ENCODE assay signal across 1 cellular context in genomic region chr11:88431675-88432341, GRCh38.
TF ChIP-seq lines count a peak whose summit lies in the region.

No MANE protein-coding gene starts in this region.

TF ChIP-seq in SK-N-SH, 30 proteins besides CTCF, POLR2A, EP300 and RAD21 (continued from another document):
- TF ChIP-seq RCOR1 (IDR thresholded peaks at IDR 0.05; ENCODE audit: low read length), result no peak
- TF ChIP-seq RFX5 (IDR thresholded peaks at IDR 0.05; ENCODE audit: low read length), result no peak
